9 cellular contexts compared by ENCODE assay signal in the genomic region with DNA sequence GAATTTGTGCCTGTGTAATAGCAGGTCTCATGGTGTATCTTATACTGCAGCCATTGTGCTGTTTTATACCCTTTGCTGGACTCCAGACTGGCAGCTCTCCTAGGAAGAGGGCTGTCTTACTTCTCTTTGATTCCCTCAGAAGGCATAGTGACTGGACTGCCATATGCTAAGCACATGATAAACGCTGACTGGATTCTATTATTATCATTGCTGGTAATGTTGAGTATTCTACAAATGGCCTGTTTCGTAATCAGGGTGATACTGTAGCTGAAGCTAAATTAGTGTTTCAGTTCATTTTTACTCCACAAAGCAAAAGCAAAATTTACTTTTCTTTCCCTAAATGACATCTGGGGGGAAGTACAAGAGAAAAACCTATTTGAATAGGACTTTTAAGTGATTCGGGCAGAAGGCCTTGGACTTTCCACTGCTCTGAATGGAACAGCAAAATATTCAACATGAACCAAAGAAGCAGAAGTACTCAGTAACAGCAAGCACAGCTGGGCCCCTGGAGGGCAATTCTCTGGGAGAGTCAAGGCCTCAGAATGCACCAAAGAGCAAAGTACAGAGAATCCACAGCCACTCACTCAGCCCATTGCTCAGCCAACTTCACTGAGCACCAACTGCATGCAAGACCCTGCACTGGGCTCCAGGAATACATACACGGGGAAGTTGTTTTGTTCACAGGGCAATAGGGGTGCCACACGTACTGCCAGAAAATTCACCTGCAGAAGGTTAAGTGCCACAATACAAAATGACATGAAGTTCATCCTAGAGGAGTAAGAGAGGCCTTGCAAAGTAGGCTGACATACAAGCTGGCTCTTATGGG. TPM values are rescaled to one million over a fixed set of nuclear protein-coding genes. Genes with fewer than 3 reads are reported as not detected.
A peak's percentile ranks its signal among the peaks of the same experiment; 100 is the strongest.
DNase-seq lines count a peak whose midpoint lies in the region; ATAC-seq and TF ChIP-seq lines count a peak whose summit lies in the region.
"Had no signal": no experiment of that assay in that cellular context is flagged by ENCODE, and none has a peak within 500 bp of the region (broad histone marks: within the 10 kb centered on the region; RNA-seq: fewer than 3 reads in every experiment).

No MANE protein-coding gene starts in this region.

- no peak for TF ChIP-seq POLR2A in testis (IDR thresholded peaks at IDR 0.05)

- no peaks in the 10 kb centered on the region for H3K9me3 Mint-ChIP-seq in activated T-cell treated with anti-CD3 and anti-CD28 coated beads, Interleukin-2, amount 50 U/mL, for 72 hours

- H3K9me3 ChIP-seq in Panc1 (ENCODE audit: control insufficient read depth, insufficient read depth, low read depth, low read length) (no peaks in the 10 kb centered on the region), testis (no peaks in the 10 kb centered on the region)

- H3K4me3 ChIP-seq in Panc1 (ENCODE audit: low read depth in 2 of 2, low read length in 2 of 2) (no peak overlapping the region), testis (no peak overlapping the region)

- no TSS peak for BruUV-seq in Panc1 (replicated peaks; lab: Mats Ljungman, UMichigan)

- no peaks in the 10 kb centered on the region for H3K27me3 Mint-ChIP-seq in activated T-cell treated with anti-CD3 and anti-CD28 coated beads, Interleukin-2, amount 50 U/mL, for 72 hours (ENCODE audit: low read depth)
- H3K27me3 Mint-ChIP-seq: activated naive CD8-positive, alpha-beta T cell treated with anti-CD3 and anti-CD28 coated beads, Interleukin-2, amount 10 ng/mL, durations not matched to agents 7 days and 5 days had no signal

- H3K4me1 Mint-ChIP-seq in activated T-cell treated with anti-CD3 and anti-CD28 coated beads, Interleukin-2, amount 50 U/mL, for 72 hours (ENCODE audit: low read depth), result peaks cover 60% of the 10 kb centered on the region

- peak in 1 of 2 donors; percentile 18 for DNase-seq in activated T-cell treated with anti-CD3 and anti-CD28 coated beads, Interleukin-2, amount 50 U/mL, for 72 hours
- no peak for DNase-seq in activated T-cell treated with anti-CD3 and anti-CD28 coated beads, Interleukin-2, amount 50 U/mL, for 1 hour
- DNase-seq in Panc1 (ENCODE audit: low read depth, low spot score), result no peak
- no peak for DNase-seq in Right ventricle myocardium superior
- DNase-seq in testis, result peak; percentile 31
- DNase-seq in 8988T, result no peak
- no peak for DNase-seq in GM19240 (ENCODE audit: insufficient read length, low spot score)
- DNase-seq: activated naive CD8-positive, alpha-beta T cell treated with anti-CD3 and anti-CD28 coated beads, Interleukin-2, amount 10 ng/mL, durations not matched to agents 7 days and 5 days had no signal

- H3K4me1 ChIP-seq in Panc1 (ENCODE audit: control insufficient read depth, insufficient read depth, low read length) (no peaks in the 10 kb centered on the region), testis (peaks cover 5% of the 10 kb centered on the region)

- H3K27me3 ChIP-seq in Panc1 (ENCODE audit: control insufficient read depth, insufficient read depth, low read length) (no peaks in the 10 kb centered on the region), testis (no peaks in the 10 kb centered on the region)

- in situ Hi-C loops in Panc1 (cut with HindIII; ENCODE audit: low pct_unique_long_range_greater_than_20kb, low sequenced_read_pairs), result no loop called here

- TF ChIP-seq CTCF in Panc1 (IDR thresholded peaks at IDR 0.05) (no peak), testis (IDR thresholded peaks at IDR 0.05) (no peak)

- CTCF ChIA-PET in Panc1 (lab: Charles Lee), result interaction anchor here (0.7 kb wide), 2 partner anchors 84 to 837 kb away, joined by 3 read pairs; no protein-coding TSS in a partner anchor

- intact Hi-C loops in Panc1 (cut with micrococcal nuclease; ENCODE audit: unreplicated experiment) (no loop called here), Right ventricle myocardium superior (cut with DNase I) (no loop called here), testis (cut with DNase I; ENCODE audit: low total_unique reads) (no loop called here)

- H3K27ac Mint-ChIP-seq in activated T-cell treated with anti-CD3 and anti-CD28 coated beads, Interleukin-2, amount 50 U/mL, for 72 hours, result peak overlapping the region; percentile 79

- 59 to 61% methylated on average over 5 of the region's 5 CpGs for WGBS in testis, 2 donors

- POLR2A ChIA-PET in Panc1 (lab: Charles Lee), result no interaction called here

- H3K36me3 ChIP-seq in Panc1 (ENCODE audit: control insufficient read depth, insufficient read depth, low read length) (no peaks in the 10 kb centered on the region), testis (ENCODE audit: low read depth, missing control alignments) (no peaks in the 10 kb centered on the region)

- peak overlapping the region; percentile 20 to 63 for H3K4me3 Mint-ChIP-seq in activated T-cell treated with anti-CD3 and anti-CD28 coated beads, Interleukin-2, amount 50 U/mL, for 72 hours
- H3K4me3 Mint-ChIP-seq: activated naive CD8-positive, alpha-beta T cell treated with anti-CD3 and anti-CD28 coated beads, Interleukin-2, amount 10 ng/mL, durations not matched to agents 7 days and 5 days had no signal

- H3K27ac ChIP-seq in Panc1 (ENCODE audit: low read length) (0 out of 2 replicates have a peak overlapping the region, but pooled peaks have one; percentile 9), testis (peak overlapping the region; percentile 63 to 71)

- no peaks in the 10 kb centered on the region for H3K36me3 Mint-ChIP-seq in activated T-cell treated with anti-CD3 and anti-CD28 coated beads, Interleukin-2, amount 50 U/mL, for 72 hours (ENCODE audit: insufficient read depth in 2 of 2)

- peak; percentile 65 to 81 for ATAC-seq in activated T-cell treated with anti-CD3 and anti-CD28 coated beads, Interleukin-2, amount 50 U/mL, for 72 hours (replicated peaks in 1 of 2)
- ATAC-seq in HG02943 (IDR thresholded peaks at IDR 0.05; ENCODE audit: low read depth, unreplicated experiment) (peak; percentile 68), Panc1 (peak; percentile 48; the same call in 1 of the 2 replicates), Right ventricle myocardium superior (ENCODE audit: poor library complexity) (peak; percentile 86)

RNA-seq across cellular contexts. Expression of a gene that starts 7.9 kb away (rescaled TPM):
- 10 to 100 TPM; 39.6 to 67.2 TPM for total RNA-seq in activated T-cell treated with anti-CD3 and anti-CD28 coated beads, Interleukin-2, amount 50 U/mL, for 72 hours
- total RNA-seq in Panc1 (2021; ENCODE audit: unreplicated experiment) (4.7 TPM), Right ventricle myocardium superior (0.43 TPM), testis (not detected)
- 0.52 TPM for polyA plus RNA-seq in Panc1 (2012; ENCODE audit: insufficient read length)
- 2.3 TPM for polyA plus RNA-seq in testis (ENCODE audit: insufficient read depth, low read depth, low replicate concordance)
